In the genomic region with DNA sequence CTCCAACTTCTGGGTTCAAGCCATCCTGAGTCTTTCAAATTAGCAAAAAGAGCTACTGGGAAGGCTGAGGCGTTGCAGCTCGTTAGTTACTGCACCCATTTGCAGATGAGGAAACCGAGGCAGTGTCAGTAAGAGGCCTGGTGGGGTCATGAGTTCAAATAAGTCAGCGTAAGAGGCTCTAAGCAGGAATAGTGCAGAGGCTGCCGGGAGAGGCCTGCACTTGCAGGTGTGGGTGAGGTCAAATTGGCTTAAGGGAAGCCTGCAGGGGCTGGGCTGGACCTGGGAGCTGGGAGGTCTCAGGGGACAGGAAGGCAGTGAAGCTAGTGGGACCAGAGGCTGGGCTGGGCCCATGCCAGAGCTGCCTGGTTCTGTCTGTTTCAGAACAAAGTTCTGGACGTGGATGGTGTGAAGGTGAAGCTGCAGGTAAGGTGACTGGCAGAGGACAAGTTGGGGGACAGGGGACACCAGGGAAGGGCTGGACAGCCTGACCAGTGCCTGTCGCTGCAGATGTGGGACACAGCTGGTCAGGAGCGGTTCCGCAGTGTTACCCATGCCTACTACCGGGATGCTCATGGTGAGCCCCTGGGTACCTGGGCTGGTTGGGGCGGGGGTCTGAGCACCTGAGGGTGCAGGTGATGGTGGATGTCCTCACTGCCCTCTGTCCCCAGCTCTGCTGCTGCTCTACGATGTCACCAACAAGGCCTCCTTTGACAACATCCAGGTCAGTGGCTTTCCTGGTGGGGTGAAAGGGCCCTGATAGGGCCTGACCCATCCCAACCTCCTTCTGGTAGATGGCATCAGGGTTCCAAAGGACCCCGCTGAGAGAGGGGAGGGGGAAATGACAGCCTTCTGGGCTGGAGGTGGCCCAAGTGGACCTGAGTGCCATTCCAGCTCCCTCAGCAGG, we compare ENCODE assay signal across 9 cellular contexts. TPM values are rescaled to one million over a fixed set of nuclear protein-coding genes. Genes with fewer than 3 reads are reported as not detected.
A peak's percentile ranks its signal among the peaks of the same experiment; 100 is the strongest.
DNase-seq lines count a peak whose midpoint lies in the region; ATAC-seq and TF ChIP-seq lines count a peak whose summit lies in the region.
"Had no signal": no experiment of that assay in that cellular context is flagged by ENCODE, and none has a peak within 500 bp of the region (broad histone marks: within the 10 kb centered on the region; RNA-seq: fewer than 3 reads in every experiment).

No MANE protein-coding gene starts in this region.

- no peak overlapping the region for H2BK5ac ChIP-seq in mesendoderm (ENCODE audit: low read length)

- H2AK5ac ChIP-seq in mesendoderm (ENCODE audit: low read length) = no peak overlapping the region

- H3K27me3 ChIP-seq in CD4-positive, alpha-beta T cell (ENCODE audit: control insufficient read depth, insufficient read depth, low read length) = no peaks in the 10 kb centered on the region
- H3K27me3 ChIP-seq in mesendoderm (ENCODE audit: insufficient read depth, low read length, poor library complexity) = no peaks in the 10 kb centered on the region
- H3K27me3 ChIP-seq: SJSA1 had no signal

- POLR2A ChIA-PET in CD4-positive, alpha-beta T cell (lab: Charles Lee) = interaction anchor here (2.4 kb wide), 1 partner anchor 11 kb away, joined by 10 read pairs; no protein-coding TSS in a partner anchor

- no peak overlapping the region for H4K5ac ChIP-seq in mesendoderm (ENCODE audit: low read length)

- H3K36me3 Mint-ChIP-seq in CD4-positive, alpha-beta T cell (ENCODE audit: low read depth) = peaks cover 19% of the 10 kb centered on the region
- peaks cover 48% of the 10 kb centered on the region for H3K36me3 Mint-ChIP-seq in activated T-helper 17 cell treated with anti-CD3 and anti-CD28 coated beads, Interleukin-2, amount 50 U/mL, for 72 hours (ENCODE audit: low read depth)

- peak overlapping the region; percentile 30 for H3K4me2 ChIP-seq in mesendoderm (ENCODE audit: low read length)

- H2BK120ac ChIP-seq in mesendoderm (ENCODE audit: low read depth, low read length) = no peak overlapping the region

- no peak overlapping the region for H3K27ac ChIP-seq in CD4-positive, alpha-beta T cell (ENCODE audit: low read depth, low read length)
- H3K27ac ChIP-seq in mesendoderm (ENCODE audit: low read depth, low read length) = peak overlapping the region; percentile 5
- H3K27ac ChIP-seq: SJSA1 had no signal

- no peak for TF ChIP-seq CTCF in CD4-positive, alpha-beta T cell (IDR thresholded peaks at IDR 0.05)
- TF ChIP-seq CTCF in GM10266 (IDR thresholded peaks at IDR 0.05; ENCODE audit: control insufficient read depth, insufficient read depth, low read depth, missing control alignments) = no peak

- peaks cover 8% of the 10 kb centered on the region for H3K4me1 ChIP-seq in mesendoderm (ENCODE audit: control insufficient read depth, low read depth, low read length)

- no peak overlapping the region for H2BK15ac ChIP-seq in mesendoderm (replicated peaks; ENCODE audit: low read depth)

- H3K27me3 Mint-ChIP-seq in CD4-positive, alpha-beta T cell = no peaks in the 10 kb centered on the region
- H3K27me3 Mint-ChIP-seq in activated T-helper 17 cell treated with anti-CD3 and anti-CD28 coated beads, Interleukin-2, amount 50 U/mL, for 72 hours = no peaks in the 10 kb centered on the region

- peak overlapping the region; percentile 31 for H3K23ac ChIP-seq in mesendoderm (ENCODE audit: low read length)

- H3K9ac ChIP-seq in mesendoderm (ENCODE audit: low read length) = peak overlapping the region; percentile 99

- CTCF ChIA-PET in CD4-positive, alpha-beta T cell (lab: Charles Lee) = interaction anchor here (1.5 to 2.0 kb wide), 3 partner anchors 11 to 129 kb away, joined by 3 to 9 read pairs (median 5); no protein-coding TSS in a partner anchor

- WGBS in mesendoderm (ENCODE audit: extremely low coverage, insufficient coverage, low lambda C conversion rate) = no CpG with 5 or more reads among the region's 13 CpGs

- no peak overlapping the region for H4K8ac ChIP-seq in mesendoderm (ENCODE audit: low read depth, low read length)

- peaks cover 37% of the 10 kb centered on the region for H3K4me1 Mint-ChIP-seq in CD4-positive, alpha-beta T cell (ENCODE audit: low read depth)
- H3K4me1 Mint-ChIP-seq in activated T-helper 17 cell treated with anti-CD3 and anti-CD28 coated beads, Interleukin-2, amount 50 U/mL, for 72 hours = peaks cover 9% of the 10 kb centered on the region

- no peak for DNase-seq in CD4-positive, alpha-beta T cell
- DNase-seq in HT1080 (ENCODE audit: low read depth) = peak; percentile 57
- DNase-seq in mesendoderm = peak; percentile 86
- DNase-seq in Kasumi-1 (lab: John Stamatoyannopoulos, UW) = no peak
- no peak for DNase-seq in GM10266 (ENCODE audit: extremely low spot score)
- DNase-seq in UCSD-AML1 (lab: John Stamatoyannopoulos, UW; ENCODE audit: unreplicated experiment) = no peak

- peak overlapping the region; percentile 62 for H3K4me3 Mint-ChIP-seq in CD4-positive, alpha-beta T cell
- peak overlapping the region; percentile 93 for H3K4me3 Mint-ChIP-seq in activated T-helper 17 cell treated with anti-CD3 and anti-CD28 coated beads, Interleukin-2, amount 50 U/mL, for 72 hours

- intact Hi-C loops in CD4-positive, alpha-beta T cell (cut with DNase I, micrococcal nuclease) = loop anchor here (5.0 to 10.0 kb wide), 2 partner anchors 287 to 289 kb away; no protein-coding TSS in a partner anchor

- no peak overlapping the region for H3K4ac ChIP-seq in mesendoderm (ENCODE audit: low read depth, low read length)

- H3K36me3 ChIP-seq in mesendoderm (ENCODE audit: control insufficient read depth, insufficient read depth, low read length) = peaks cover 12% of the 10 kb centered on the region

- peaks cover 34% of the 10 kb centered on the region for H3K79me2 ChIP-seq in mesendoderm (ENCODE audit: control insufficient read depth, insufficient read depth, low read length)

- peak overlapping the region; percentile 87 for H3K56ac ChIP-seq in mesendoderm (ENCODE audit: low read length)

- peaks cover 10% of the 10 kb centered on the region for H3K79me1 ChIP-seq in mesendoderm (ENCODE audit: low read length)

- no peak overlapping the region for H3K4me3 ChIP-seq in mesendoderm (ENCODE audit: low read length)
- H3K4me3 ChIP-seq: SJSA1 had no signal

- H3K18ac ChIP-seq in mesendoderm (ENCODE audit: low read length) = no peak overlapping the region

- H3K9me3 Mint-ChIP-seq in CD4-positive, alpha-beta T cell = no peaks in the 10 kb centered on the region
- H3K9me3 Mint-ChIP-seq in activated T-helper 17 cell treated with anti-CD3 and anti-CD28 coated beads, Interleukin-2, amount 50 U/mL, for 72 hours = no peaks in the 10 kb centered on the region

- ATAC-seq in CD4-positive, alpha-beta T cell (ENCODE audit: poor library complexity) = no peak
- no peak for ATAC-seq in activated T-helper 17 cell treated with anti-CD3 and anti-CD28 coated beads, Interleukin-2, amount 50 U/mL, for 72 hours (replicated peaks)
- ATAC-seq in GM21786 (IDR thresholded peaks at IDR 0.05; ENCODE audit: unreplicated experiment) = no peak

- no peak overlapping the region for H3K27ac Mint-ChIP-seq in CD4-positive, alpha-beta T cell
- peak overlapping the region; percentile 56 for H3K27ac Mint-ChIP-seq in activated T-helper 17 cell treated with anti-CD3 and anti-CD28 coated beads, Interleukin-2, amount 50 U/mL, for 72 hours

- H3K9me3 ChIP-seq in CD4-positive, alpha-beta T cell (ENCODE audit: control insufficient read depth, low read length) = no peaks in the 10 kb centered on the region
- H3K9me3 ChIP-seq: SJSA1 had no signal

RNA-seq across cellular contexts. Expression of a gene that starts 3.0 kb away (rescaled TPM):
- total RNA-seq in CD4-positive, alpha-beta T cell = not detected
- total RNA-seq in HT1080 (2014; rRNA removed; shearing (Covaris generic)) = 9.5 and 13.4 TPM in 2 replicates
- polyA plus RNA-seq in HT1080 (2015; cell fraction: cytosol; rRNA removed) = 5.8 TPM in 2 replicates
- polyA plus RNA-seq in HT1080 (2015; cell fraction: nucleus; rRNA removed) = 38.8 and 42.6 TPM in 2 replicates
- under 1 TPM; 0.28 to 0.34 TPM for total RNA-seq in activated T-helper 17 cell treated with anti-CD3 and anti-CD28 coated beads, Interleukin-2, amount 50 U/mL, for 72 hours
- 1.9 TPM for polyA plus RNA-seq in mesendoderm (2013, experiment 1 of 2)
- 1.3 TPM for polyA plus RNA-seq in mesendoderm (2013, experiment 2 of 2)

RNA-seq across cellular contexts. Expression of a gene that starts 4.1 kb away (rescaled TPM):
- total RNA-seq in CD4-positive, alpha-beta T cell = 10 to 100 TPM; 19.9 to 24.0 TPM
- 122 and 138 TPM in 2 replicates for total RNA-seq in HT1080 (2014; rRNA removed; shearing (Covaris generic))
- polyA plus RNA-seq in HT1080 (2015; cell fraction: cytosol; rRNA removed) = 111 TPM in 2 replicates
- 89.0 and 90.1 TPM in 2 replicates for polyA plus RNA-seq in HT1080 (2015; cell fraction: nucleus; rRNA removed)
- total RNA-seq in activated T-helper 17 cell treated with anti-CD3 and anti-CD28 coated beads, Interleukin-2, amount 50 U/mL, for 72 hours = 10 to 100 TPM; 49.8 to 80.1 TPM
- polyA plus RNA-seq in mesendoderm (2013, experiment 1 of 2) = 124 TPM
- polyA plus RNA-seq in mesendoderm (2013, experiment 2 of 2) = 126 TPM

RNA-seq across cellular contexts. Expression of a gene that starts 15.7 kb away (rescaled TPM):
- 10 to 100 TPM; 80.3 to 85.6 TPM for total RNA-seq in CD4-positive, alpha-beta T cell
- 55.1 and 58.6 TPM in 2 replicates for total RNA-seq in HT1080 (2014; rRNA removed; shearing (Covaris generic))
- 51.5 and 53.1 TPM in 2 replicates for polyA plus RNA-seq in HT1080 (2015; cell fraction: cytosol; rRNA removed)
- 306 and 309 TPM in 2 replicates for polyA plus RNA-seq in HT1080 (2015; cell fraction: nucleus; rRNA removed)
- 100 to 1,000 TPM in 1 of 2 donors, 10 to 100 TPM in 1; 71.8 to 122 TPM for total RNA-seq in activated T-helper 17 cell treated with anti-CD3 and anti-CD28 coated beads, Interleukin-2, amount 50 U/mL, for 72 hours
- 15.0 TPM for polyA plus RNA-seq in mesendoderm (2013, experiment 1 of 2)
- polyA plus RNA-seq in mesendoderm (2013, experiment 2 of 2) = 15.3 TPM

RNA-seq across cellular contexts. Expression of a gene that starts 45.0 kb away (rescaled TPM):
- total RNA-seq in CD4-positive, alpha-beta T cell = under 1 TPM in 1 of 2 experiments, not detected in 1; 0.06 TPM
- 0.10 and 1.2 TPM in 2 replicates for total RNA-seq in HT1080 (2014; rRNA removed; shearing (Covaris generic))
- polyA plus RNA-seq in HT1080 (2015; cell fraction: cytosol; rRNA removed) = 0.09 and 0.12 TPM in 2 replicates
- 0.48 and 2.0 TPM in 2 replicates for polyA plus RNA-seq in HT1080 (2015; cell fraction: nucleus; rRNA removed)
- total RNA-seq in activated T-helper 17 cell treated with anti-CD3 and anti-CD28 coated beads, Interleukin-2, amount 50 U/mL, for 72 hours = 1 to 10 TPM in 1 of 2 donors, under 1 TPM in 1; 0.78 to 6.6 TPM
- polyA plus RNA-seq in mesendoderm (2013, experiment 1 of 2) = 0.24 TPM
- 1.1 TPM for polyA plus RNA-seq in mesendoderm (2013, experiment 2 of 2)
- total RNA-seq: SJSA1 had no signal

RNA-seq across cellular contexts. Expression of a gene that starts 53.8 kb away (rescaled TPM):
- total RNA-seq in CD4-positive, alpha-beta T cell = 10 to 100 TPM; 22.9 to 26.4 TPM
- 50.0 and 69.1 TPM in 2 replicates for total RNA-seq in HT1080 (2014; rRNA removed; shearing (Covaris generic))
- 89.7 and 112 TPM in 2 replicates for polyA plus RNA-seq in HT1080 (2015; cell fraction: cytosol; rRNA removed)
- 83.0 and 83.6 TPM in 2 replicates for polyA plus RNA-seq in HT1080 (2015; cell fraction: nucleus; rRNA removed)
- total RNA-seq in activated T-helper 17 cell treated with anti-CD3 and anti-CD28 coated beads, Interleukin-2, amount 50 U/mL, for 72 hours = 10 to 100 TPM; 33.4 to 48.8 TPM
- polyA plus RNA-seq in mesendoderm (2013, experiment 1 of 2) = 48.7 TPM
- 49.1 TPM for polyA plus RNA-seq in mesendoderm (2013, experiment 2 of 2)

Comparison
In these comparisons a context has a peak if more than half of its experiments do, and no peak if none do; other contexts are left out.
1. DNase-seq: peak in HT1080 (single experiment) and mesendoderm (single experiment); none in CD4-positive, alpha-beta T cell (0 of 10), Kasumi-1 (0 of 2), GM10266 (single experiment) and UCSD-AML1 (single experiment).